Comparison of ENCODE assay signal across 1 cellular context in genomic region chr1:195047778-195048177, GRCh38.
TF ChIP-seq lines count a peak whose summit lies in the region.

No MANE protein-coding gene starts in this region.

TF ChIP-seq in SK-N-SH treated with all-trans-retinoic acid at 6 μM for 48 hours, 23 proteins besides CTCF, POLR2A, EP300 and RAD21 (continued from another document):
- TF ChIP-seq POU6F1 (CRISPR knock-in tag; IDR thresholded peaks at IDR 0.05; ENCODE audit: borderline replicate concordance, low read depth): no peak
- TF ChIP-seq PATZ1 (CRISPR knock-in tag; IDR thresholded peaks at IDR 0.05; ENCODE audit: borderline replicate concordance): no peak
- TF ChIP-seq ZFP30 (CRISPR knock-in tag; IDR thresholded peaks at IDR 0.05): no peak
- no peak for TF ChIP-seq ESRRG (CRISPR knock-in tag; IDR thresholded peaks at IDR 0.05)
- TF ChIP-seq ZFP3 (CRISPR knock-in tag; IDR thresholded peaks at IDR 0.05): no peak
- no peak for TF ChIP-seq TCF4 (CRISPR knock-in tag; IDR thresholded peaks at IDR 0.05; ENCODE audit: borderline replicate concordance)
- no peak for TF ChIP-seq BACH2 (CRISPR knock-in tag; IDR thresholded peaks at IDR 0.05; ENCODE audit: borderline replicate concordance)
- no peak for TF ChIP-seq ZNF8 (CRISPR knock-in tag; IDR thresholded peaks at IDR 0.05)
- no peak for TF ChIP-seq TOX (CRISPR knock-in tag; IDR thresholded peaks at IDR 0.05; ENCODE audit: borderline replicate concordance)
- TF ChIP-seq ISL1 (CRISPR knock-in tag; IDR thresholded peaks at IDR 0.05): no peak
- TF ChIP-seq CSDC2 (CRISPR knock-in tag; IDR thresholded peaks at IDR 0.05): no peak
- no peak for TF ChIP-seq ZNF70 (CRISPR knock-in tag; IDR thresholded peaks at IDR 0.05)
